In the genomic region with DNA sequence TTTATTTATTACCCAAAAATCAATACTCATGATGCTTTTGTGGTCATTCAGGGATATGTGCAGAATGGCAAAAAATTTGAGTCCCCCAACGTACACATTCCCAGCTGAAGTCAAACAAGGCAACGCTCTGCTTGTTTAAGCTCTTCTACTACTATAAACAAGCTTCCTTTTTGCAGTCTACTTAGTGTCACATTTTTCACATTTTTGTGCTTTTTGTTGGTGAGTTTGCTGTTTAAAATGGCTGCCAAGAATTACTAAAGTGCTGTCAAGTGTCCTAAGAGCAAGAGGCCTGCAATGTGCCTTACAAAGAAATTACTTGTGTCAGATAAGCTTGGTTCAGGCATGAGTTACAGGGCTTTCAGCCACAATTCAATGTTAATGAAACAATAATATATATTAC, we compare ENCODE assay signal across 1 cellular context.
TF ChIP-seq lines count a peak whose summit lies in the region.

No MANE protein-coding gene starts in this region.

TF ChIP-seq in SK-N-SH treated with all-trans-retinoic acid at 6 μM for 48 hours, 23 proteins besides CTCF, POLR2A, EP300 and RAD21 (continued from another document):
- TF ChIP-seq, protein P1, sequence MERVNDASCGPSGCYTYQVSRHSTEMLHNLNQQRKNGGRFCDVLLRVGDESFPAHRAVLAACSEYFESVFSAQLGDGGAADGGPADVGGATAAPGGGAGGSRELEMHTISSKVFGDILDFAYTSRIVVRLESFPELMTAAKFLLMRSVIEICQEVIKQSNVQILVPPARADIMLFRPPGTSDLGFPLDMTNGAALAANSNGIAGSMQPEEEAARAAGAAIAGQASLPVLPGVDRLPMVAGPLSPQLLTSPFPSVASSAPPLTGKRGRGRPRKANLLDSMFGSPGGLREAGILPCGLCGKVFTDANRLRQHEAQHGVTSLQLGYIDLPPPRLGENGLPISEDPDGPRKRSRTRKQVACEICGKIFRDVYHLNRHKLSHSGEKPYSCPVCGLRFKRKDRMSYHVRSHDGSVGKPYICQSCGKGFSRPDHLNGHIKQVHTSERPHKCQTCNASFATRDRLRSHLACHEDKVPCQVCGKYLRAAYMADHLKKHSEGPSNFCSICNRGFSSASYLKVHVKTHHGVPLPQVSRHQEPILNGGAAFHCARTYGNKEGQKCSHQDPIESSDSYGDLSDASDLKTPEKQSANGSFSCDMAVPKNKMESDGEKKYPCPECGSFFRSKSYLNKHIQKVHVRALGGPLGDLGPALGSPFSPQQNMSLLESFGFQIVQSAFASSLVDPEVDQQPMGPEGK (CRISPR knock-in tag; IDR thresholded peaks at IDR 0.05; ENCODE audit: borderline replicate concordance), result no peak
- TF ChIP-seq ZFP30 (CRISPR knock-in tag; IDR thresholded peaks at IDR 0.05) (no peak), ZNF70 (CRISPR knock-in tag; IDR thresholded peaks at IDR 0.05) (no peak), BACH2 (CRISPR knock-in tag; IDR thresholded peaks at IDR 0.05; ENCODE audit: borderline replicate concordance) (no peak), CSDC2 (CRISPR knock-in tag; IDR thresholded peaks at IDR 0.05) (no peak), ZC3H10 (CRISPR knock-in tag; IDR thresholded peaks at IDR 0.05) (no peak), ZNF8 (CRISPR knock-in tag; IDR thresholded peaks at IDR 0.05) (no peak)
- TF ChIP-seq, protein P2, sequence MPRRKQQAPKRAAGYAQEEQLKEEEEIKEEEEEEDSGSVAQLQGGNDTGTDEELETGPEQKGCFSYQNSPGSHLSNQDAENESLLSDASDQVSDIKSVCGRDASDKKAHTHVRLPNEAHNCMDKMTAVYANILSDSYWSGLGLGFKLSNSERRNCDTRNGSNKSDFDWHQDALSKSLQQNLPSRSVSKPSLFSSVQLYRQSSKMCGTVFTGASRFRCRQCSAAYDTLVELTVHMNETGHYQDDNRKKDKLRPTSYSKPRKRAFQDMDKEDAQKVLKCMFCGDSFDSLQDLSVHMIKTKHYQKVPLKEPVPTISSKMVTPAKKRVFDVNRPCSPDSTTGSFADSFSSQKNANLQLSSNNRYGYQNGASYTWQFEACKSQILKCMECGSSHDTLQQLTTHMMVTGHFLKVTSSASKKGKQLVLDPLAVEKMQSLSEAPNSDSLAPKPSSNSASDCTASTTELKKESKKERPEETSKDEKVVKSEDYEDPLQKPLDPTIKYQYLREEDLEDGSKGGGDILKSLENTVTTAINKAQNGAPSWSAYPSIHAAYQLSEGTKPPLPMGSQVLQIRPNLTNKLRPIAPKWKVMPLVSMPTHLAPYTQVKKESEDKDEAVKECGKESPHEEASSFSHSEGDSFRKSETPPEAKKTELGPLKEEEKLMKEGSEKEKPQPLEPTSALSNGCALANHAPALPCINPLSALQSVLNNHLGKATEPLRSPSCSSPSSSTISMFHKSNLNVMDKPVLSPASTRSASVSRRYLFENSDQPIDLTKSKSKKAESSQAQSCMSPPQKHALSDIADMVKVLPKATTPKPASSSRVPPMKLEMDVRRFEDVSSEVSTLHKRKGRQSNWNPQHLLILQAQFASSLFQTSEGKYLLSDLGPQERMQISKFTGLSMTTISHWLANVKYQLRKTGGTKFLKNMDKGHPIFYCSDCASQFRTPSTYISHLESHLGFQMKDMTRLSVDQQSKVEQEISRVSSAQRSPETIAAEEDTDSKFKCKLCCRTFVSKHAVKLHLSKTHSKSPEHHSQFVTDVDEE (CRISPR knock-in tag; IDR thresholded peaks at IDR 0.05), result no peak
- TF ChIP-seq, protein P3, sequence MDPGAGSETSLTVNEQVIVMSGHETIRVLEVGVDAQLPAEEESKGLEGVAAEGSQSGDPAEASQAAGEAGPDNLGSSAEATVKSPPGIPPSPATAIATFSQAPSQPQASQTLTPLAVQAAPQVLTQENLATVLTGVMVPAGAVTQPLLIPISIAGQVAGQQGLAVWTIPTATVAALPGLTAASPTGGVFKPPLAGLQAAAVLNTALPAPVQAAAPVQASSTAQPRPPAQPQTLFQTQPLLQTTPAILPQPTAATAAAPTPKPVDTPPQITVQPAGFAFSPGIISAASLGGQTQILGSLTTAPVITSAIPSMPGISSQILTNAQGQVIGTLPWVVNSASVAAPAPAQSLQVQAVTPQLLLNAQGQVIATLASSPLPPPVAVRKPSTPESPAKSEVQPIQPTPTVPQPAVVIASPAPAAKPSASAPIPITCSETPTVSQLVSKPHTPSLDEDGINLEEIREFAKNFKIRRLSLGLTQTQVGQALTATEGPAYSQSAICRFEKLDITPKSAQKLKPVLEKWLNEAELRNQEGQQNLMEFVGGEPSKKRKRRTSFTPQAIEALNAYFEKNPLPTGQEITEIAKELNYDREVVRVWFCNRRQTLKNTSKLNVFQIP (CRISPR knock-in tag; IDR thresholded peaks at IDR 0.05; ENCODE audit: borderline replicate concordance, low read depth), result no peak
